In the genomic region with DNA sequence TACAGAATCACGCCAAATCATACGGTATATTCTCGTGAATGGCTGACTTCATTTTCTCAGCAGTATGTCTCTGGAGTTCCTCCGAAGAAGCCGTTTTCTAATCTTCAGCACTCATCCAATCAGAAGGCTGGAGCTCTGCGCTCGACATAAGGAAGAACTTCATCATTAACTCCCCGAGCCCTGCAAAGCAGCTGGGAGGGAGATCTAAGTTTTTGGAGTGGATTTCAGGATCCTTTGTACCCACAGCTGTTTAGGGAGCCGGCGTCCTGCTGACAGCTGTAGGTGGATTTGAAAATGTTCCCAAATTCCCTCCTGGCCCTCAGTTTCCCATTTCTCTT, we compare ENCODE assay signal across 12 cellular contexts. TPM values are rescaled to one million over a fixed set of nuclear protein-coding genes. Genes with fewer than 3 reads are reported as not detected.
DNase-seq lines count a peak whose midpoint lies in the region; ATAC-seq and TF ChIP-seq lines count a peak whose summit lies in the region.
"Had no signal": no experiment of that assay in that cellular context is flagged by ENCODE, and none has a peak within 500 bp of the region (broad histone marks: within the 10 kb centered on the region; RNA-seq: fewer than 3 reads in every experiment).

No MANE protein-coding gene starts in this region.

- H3K27ac Mint-ChIP-seq in activated CD4-positive, alpha-beta memory T cell treated with anti-CD3 and anti-CD28 coated beads, Interleukin-2, amount 10 ng/mL, durations not matched to agents 7 days and 5 days, result no peak overlapping the region
- H3K27ac Mint-ChIP-seq in activated CD4-positive, alpha-beta memory T cell treated with anti-CD3 and anti-CD28 coated beads for 36 hours, result no peak overlapping the region
- no peak overlapping the region for H3K27ac Mint-ChIP-seq in T-helper 17 cell
- H3K27ac Mint-ChIP-seq: activated B cell treated with CpG ODN at 0.5 μM for 24 hours had no signal

- H3K36me3 ChIP-seq in lower lobe of right lung, result no peaks in the 10 kb centered on the region
- H3K36me3 ChIP-seq in upper lobe of right lung, result no peaks in the 10 kb centered on the region

- H3K4me3 Mint-ChIP-seq in activated CD4-positive, alpha-beta memory T cell treated with anti-CD3 and anti-CD28 coated beads, Interleukin-2, amount 10 ng/mL, durations not matched to agents 7 days and 5 days, result peak overlapping the region; percentile 52
- H3K4me3 Mint-ChIP-seq in activated CD4-positive, alpha-beta memory T cell treated with anti-CD3 and anti-CD28 coated beads for 36 hours, result no peak overlapping the region
- H3K4me3 Mint-ChIP-seq in T-helper 17 cell, result no peak overlapping the region
- H3K4me3 Mint-ChIP-seq: activated B cell treated with CpG ODN at 0.5 μM for 24 hours had no signal

- ATAC-seq in lower lobe of right lung, result peak; percentile 27 to 39
- ATAC-seq in upper lobe of right lung, result peak; percentile 43
- no peak for ATAC-seq in T-helper 17 cell
- no peak for ATAC-seq in HG03521 (IDR thresholded peaks at IDR 0.05; ENCODE audit: unreplicated experiment)
- ATAC-seq: K562 had no signal

- DNase-seq in activated CD4-positive, alpha-beta memory T cell treated with anti-CD3 and anti-CD28 coated beads, Interleukin-2, amount 10 ng/mL, durations not matched to agents 7 days and 5 days, result no peak
- no peak for DNase-seq in activated CD4-positive, alpha-beta memory T cell treated with anti-CD3 and anti-CD28 coated beads for 36 hours
- DNase-seq in astrocyte of the cerebellum (ENCODE audit: low read depth) (no peak), lower lobe of right lung (no peak), upper lobe of right lung (no peak), T-helper 17 cell (no peak), middle frontal gyrus (ENCODE audit: extremely low spot score, low spot score) (no peak)
- DNase-seq: activated B cell treated with CpG ODN at 0.5 μM for 24 hours had no signal

- intact Hi-C loops in activated CD4-positive, alpha-beta memory T cell treated with anti-CD3 and anti-CD28 coated beads for 36 hours (cut with micrococcal nuclease), result no loop called here
- intact Hi-C loops in lower lobe of right lung (cut with DNase I), result no loop called here
- intact Hi-C loops in upper lobe of right lung (cut with DNase I), result no loop called here

- H3K4me1 ChIP-seq in lower lobe of right lung (no peaks in the 10 kb centered on the region), upper lobe of right lung (no peaks in the 10 kb centered on the region)

- POLR2A ChIA-PET in activated CD4-positive, alpha-beta memory T cell treated with anti-CD3 and anti-CD28 coated beads, Interleukin-2, amount 10 ng/mL, durations not matched to agents 7 days and 5 days (lab: Charles Lee), result no interaction called here
- POLR2A ChIA-PET in activated CD4-positive, alpha-beta memory T cell treated with anti-CD3 and anti-CD28 coated beads for 36 hours (lab: Charles Lee), result no interaction called here

- H3K27ac ChIP-seq in lower lobe of right lung (peak overlapping the region; percentile 15), upper lobe of right lung (peak overlapping the region; percentile 30)
- H3K27ac ChIP-seq: C4-2B, epithelial cell of prostate had no signal

- H3K27me3 ChIP-seq in lower lobe of right lung (ENCODE audit: low read depth) (no peaks in the 10 kb centered on the region), upper lobe of right lung (no peaks in the 10 kb centered on the region)

- TF ChIP-seq CTCF in astrocyte of the cerebellum (IDR thresholded peaks at IDR 0.05; ENCODE audit: low read depth, low read length, missing control alignments) (no peak), lower lobe of right lung (IDR thresholded peaks at IDR 0.05) (no peak), upper lobe of right lung (IDR thresholded peaks at IDR 0.05) (no peak)

- H3K4me3 ChIP-seq in astrocyte of the cerebellum (ENCODE audit: low read depth, low read length), result peak overlapping the region; percentile 30
- peak overlapping the region; percentile 43 for H3K4me3 ChIP-seq in lower lobe of right lung
- H3K4me3 ChIP-seq in upper lobe of right lung, result peak overlapping the region; percentile 41
- H3K4me3 ChIP-seq: K562 had no signal

- H3K9me3 Mint-ChIP-seq in activated CD4-positive, alpha-beta memory T cell treated with anti-CD3 and anti-CD28 coated beads, Interleukin-2, amount 10 ng/mL, durations not matched to agents 7 days and 5 days, result no peaks in the 10 kb centered on the region
- H3K9me3 Mint-ChIP-seq in activated CD4-positive, alpha-beta memory T cell treated with anti-CD3 and anti-CD28 coated beads for 36 hours, result no peaks in the 10 kb centered on the region
- H3K9me3 Mint-ChIP-seq: activated B cell treated with CpG ODN at 0.5 μM for 24 hours had no signal

- H3K36me3 Mint-ChIP-seq in activated CD4-positive, alpha-beta memory T cell treated with anti-CD3 and anti-CD28 coated beads, Interleukin-2, amount 10 ng/mL, durations not matched to agents 7 days and 5 days (ENCODE audit: low read depth), result no peaks in the 10 kb centered on the region
- H3K36me3 Mint-ChIP-seq in activated CD4-positive, alpha-beta memory T cell treated with anti-CD3 and anti-CD28 coated beads for 36 hours, result no peaks in the 10 kb centered on the region
- peaks cover 5% of the 10 kb centered on the region for H3K36me3 Mint-ChIP-seq in T-helper 17 cell (ENCODE audit: low read depth)

- in situ Hi-C loops in astrocyte of the cerebellum (cut with HindIII; ENCODE audit: low sequenced_read_pairs), result no loop called here

- H3K4me1 Mint-ChIP-seq in activated CD4-positive, alpha-beta memory T cell treated with anti-CD3 and anti-CD28 coated beads, Interleukin-2, amount 10 ng/mL, durations not matched to agents 7 days and 5 days, result no peaks in the 10 kb centered on the region
- no peaks in the 10 kb centered on the region for H3K4me1 Mint-ChIP-seq in activated CD4-positive, alpha-beta memory T cell treated with anti-CD3 and anti-CD28 coated beads for 36 hours (ENCODE audit: low read depth)
- H3K4me1 Mint-ChIP-seq in T-helper 17 cell, result no peaks in the 10 kb centered on the region
- H3K4me1 Mint-ChIP-seq: activated B cell treated with CpG ODN at 0.5 μM for 24 hours had no signal

- CTCF ChIA-PET in activated CD4-positive, alpha-beta memory T cell treated with anti-CD3 and anti-CD28 coated beads, Interleukin-2, amount 10 ng/mL, durations not matched to agents 7 days and 5 days (lab: Charles Lee), result no interaction called here
- CTCF ChIA-PET in activated CD4-positive, alpha-beta memory T cell treated with anti-CD3 and anti-CD28 coated beads for 36 hours (lab: Charles Lee), result no interaction called here

- H3K9me3 ChIP-seq in lower lobe of right lung, result no peaks in the 10 kb centered on the region
- no peaks in the 10 kb centered on the region for H3K9me3 ChIP-seq in upper lobe of right lung
- H3K9me3 ChIP-seq in T-helper 17 cell (ENCODE audit: control insufficient read depth, low read length, poor library complexity, severe bottlenecking), result no peaks in the 10 kb centered on the region

- H3K27me3 Mint-ChIP-seq in activated CD4-positive, alpha-beta memory T cell treated with anti-CD3 and anti-CD28 coated beads, Interleukin-2, amount 10 ng/mL, durations not matched to agents 7 days and 5 days, result peaks cover 28% of the 10 kb centered on the region
- H3K27me3 Mint-ChIP-seq in activated CD4-positive, alpha-beta memory T cell treated with anti-CD3 and anti-CD28 coated beads for 36 hours, result peaks cover 10% of the 10 kb centered on the region
- peaks cover 71% of the 10 kb centered on the region for H3K27me3 Mint-ChIP-seq in T-helper 17 cell

RNA-seq across cellular contexts. Expression of gene SDK1, which starts 40.7 kb away (rescaled TPM):
- total RNA-seq in activated CD4-positive, alpha-beta memory T cell treated with anti-CD3 and anti-CD28 coated beads, Interleukin-2, amount 10 ng/mL, durations not matched to agents 7 days and 5 days, result under 1 TPM; 0.03 to 0.05 TPM
- total RNA-seq in activated CD4-positive, alpha-beta memory T cell treated with anti-CD3 and anti-CD28 coated beads for 36 hours, result under 1 TPM; 0.14 to 0.24 TPM
- total RNA-seq in lower lobe of right lung, result 10.0 TPM
- 10.4 TPM for total RNA-seq in upper lobe of right lung
- total RNA-seq in T-helper 17 cell, result under 1 TPM; 0.12 to 0.13 TPM

Comparison
In these comparisons a context has a peak if more than half of its experiments do, and no peak if none do; other contexts are left out.
1. ATAC-seq: peak in lower lobe of right lung (2 of 2) and upper lobe of right lung (single experiment); none in T-helper 17 cell (single experiment) and HG03521 (single experiment).
2. Peak in every context shown above with its lines, with median percentiles within 50 percentile points of each other: H3K4me3 ChIP-seq.